ENCODE assay signal across 8 cellular contexts in genomic region chr6:16683524-16684194, GRCh38.
DNase-seq lines count a peak whose midpoint lies in the region; ATAC-seq, FAIRE-seq and TF ChIP-seq lines count a peak whose summit lies in the region.

No MANE protein-coding gene starts in this region.

- H3K4me3 ChIP-seq in brain microvascular endothelial cell (ENCODE audit: low read depth, low read length) (no peak overlapping the region), kidney (ENCODE audit: low read length in 2 of 2) (no peak overlapping the region)

- no peaks in the 10 kb centered on the region for H3K9me3 ChIP-seq in kidney (ENCODE audit: control insufficient read depth in 1 of 2, low read length in 2 of 2)

- peaks cover 15% of the 10 kb centered on the region for H3K36me3 Mint-ChIP-seq in memory B cell

- H3K9ac ChIP-seq in kidney (ENCODE audit: low read length in 2 of 2), result no peak overlapping the region

- DNase-seq in AG20443 (ENCODE audit: low spot score) (peak; percentile 71), M059J (ENCODE audit: low read depth) (peak; percentile 99), brain microvascular endothelial cell (peak; percentile 69), memory B cell (ENCODE audit: low spot score in 2 of 2) (no peak), COR-L47 (lab: John Stamatoyannopoulos, UW) (no peak), kidney (no peak), NCI-H1930 (lab: John Stamatoyannopoulos, UW) (no peak)

- H3K27ac ChIP-seq in brain microvascular endothelial cell, result peak overlapping the region; percentile 65
- H3K27ac ChIP-seq in kidney (ENCODE audit: low read depth in 2 of 2, low read length in 2 of 2), result peak overlapping the region in 1 of 2 donors; percentile 36

- intact Hi-C loops in kidney (cut with DNase I), result no loop called here

- no peak overlapping the region for H3K4me3 Mint-ChIP-seq in memory B cell

- no peak for TF ChIP-seq CTCF in brain microvascular endothelial cell (IDR thresholded peaks at IDR 0.05; ENCODE audit: low read depth, low read length, missing control alignments)
- TF ChIP-seq CTCF in kidney (IDR thresholded peaks at IDR 0.05; ENCODE audit: borderline replicate concordance, extremely low read depth, insufficient read depth), result no peak

- H3K36me3 ChIP-seq in brain microvascular endothelial cell (replicated peaks) (no peaks in the 10 kb centered on the region), kidney (ENCODE audit: control insufficient read depth in 1 of 2, insufficient read depth in 2 of 2, low read length in 2 of 2) (no peaks in the 10 kb centered on the region)

- ATAC-seq in memory B cell (ENCODE audit: low read depth), result peak; percentile 41
- ATAC-seq in HG03439 (IDR thresholded peaks at IDR 0.05; ENCODE audit: unreplicated experiment), result no peak

- in situ Hi-C loops in brain microvascular endothelial cell (cut with HindIII; ENCODE audit: low pct_ligation_motif_present, low sequenced_read_pairs), result no loop called here

- FAIRE-seq in kidney (lab: Jason Lieb, UNC), result no peak

- no peaks in the 10 kb centered on the region for H3K27me3 ChIP-seq in brain microvascular endothelial cell (replicated peaks)

- peaks cover 32% of the 10 kb centered on the region for H3K4me1 Mint-ChIP-seq in memory B cell

- peaks cover 4 to 15% of the 10 kb centered on the region in 2 donors for H3K4me1 ChIP-seq in kidney (ENCODE audit: control insufficient read depth in 1 of 2, insufficient read depth in 1 of 2, low read depth in 1 of 2, low read length in 2 of 2)

- peak overlapping the region; percentile 78 for H3K27ac Mint-ChIP-seq in memory B cell

- H3K27me3 Mint-ChIP-seq in memory B cell, result peaks cover 5% of the 10 kb centered on the region

- H3K9me3 Mint-ChIP-seq in memory B cell, result peaks cover 3% of the 10 kb centered on the region

Comparison
In these comparisons a context has a peak if more than half of its experiments do, and no peak if none do; other contexts are left out.
1. DNase-seq: peak in AG20443 (single experiment), M059J (single experiment) and brain microvascular endothelial cell (single experiment); none in memory B cell (0 of 2), COR-L47 (single experiment), kidney (single experiment) and NCI-H1930 (0 of 2).